In genomic region chr7:34935735-34936153, GRCh38 we compare ENCODE assay signal across 8 cellular contexts.
DNase-seq lines count a peak whose midpoint lies in the region; ATAC-seq, FAIRE-seq and TF ChIP-seq lines count a peak whose summit lies in the region.
"Not testable (repeated sequence)": the region's sequence is repeated elsewhere in the genome, so short reads cannot be mapped to it uniquely, and the experiment has no call there.

No MANE protein-coding gene starts in this region.

- not testable (repeated sequence) for H3K9me3 Mint-ChIP-seq in activated T-helper 17 cell treated with anti-CD3 and anti-CD28 coated beads, Interleukin-2, amount 50 U/mL, for 72 hours

- CTCF ChIA-PET in endothelial cell of umbilical vein (lab: Charles Lee): not testable (repeated sequence)

- POLR2A ChIA-PET in endothelial cell of umbilical vein (lab: Charles Lee): not testable (repeated sequence)

- not testable (repeated sequence) for H3K9me1 ChIP-seq in endothelial cell of umbilical vein (replicated peaks; ENCODE audit: control insufficient read depth, extremely low read depth, insufficient read depth, low read length)

- not testable (repeated sequence) for H3K27me3 Mint-ChIP-seq in activated T-helper 17 cell treated with anti-CD3 and anti-CD28 coated beads, Interleukin-2, amount 50 U/mL, for 72 hours

- dilution Hi-C loops in endothelial cell of umbilical vein (cut with MboI; ENCODE audit: extremely low pct_ligation_motif_present, low sequenced_read_pairs): not testable (repeated sequence)

- not testable (repeated sequence) for H3K4me3 Mint-ChIP-seq in activated T-helper 17 cell treated with anti-CD3 and anti-CD28 coated beads, Interleukin-2, amount 50 U/mL, for 72 hours

- DNase-seq in GM12892 (ENCODE audit: insufficient read length): not testable (repeated sequence)
- DNase-seq in NB4 (ENCODE audit: low read depth) (peak; percentile 28), endothelial cell of umbilical vein (ENCODE audit: low read depth, low spot score) (peak; percentile 40), pulmonary artery endothelial cell (ENCODE audit: low read depth, low spot score) (peak; percentile 1)

- not testable (repeated sequence) for H3K27me3 ChIP-seq in endothelial cell of umbilical vein (ENCODE audit: control insufficient read depth in 2 of 2, insufficient read depth in 2 of 2, low read length in 2 of 2)

- not testable (repeated sequence) for H4K20me1 ChIP-seq in endothelial cell of umbilical vein (replicated peaks; ENCODE audit: control insufficient read depth, extremely low read depth, insufficient read depth, low read length)

- peaks cover 24% of the 10 kb centered on the region for H3K36me3 Mint-ChIP-seq in activated T-helper 17 cell treated with anti-CD3 and anti-CD28 coated beads, Interleukin-2, amount 50 U/mL, for 72 hours (ENCODE audit: low read depth)

- FAIRE-seq in GM12892 (lab: Jason Lieb, UNC) (peak; percentile 81), endothelial cell of umbilical vein (lab: Jason Lieb, UNC) (peak; percentile 95)

- H3K4me2 ChIP-seq in endothelial cell of umbilical vein (ENCODE audit: insufficient read depth, low read length): not testable (repeated sequence)

- H3K4me1 Mint-ChIP-seq in activated T-helper 17 cell treated with anti-CD3 and anti-CD28 coated beads, Interleukin-2, amount 50 U/mL, for 72 hours: not testable (repeated sequence)

- H2AFZ ChIP-seq in endothelial cell of umbilical vein (ENCODE audit: low read depth, low read length): not testable (repeated sequence)

- not testable (repeated sequence) for H3K9ac ChIP-seq in endothelial cell of umbilical vein (replicated peaks; ENCODE audit: extremely low read depth, insufficient read depth, low read length)

- not testable (repeated sequence) for H3K36me3 ChIP-seq in endothelial cell of umbilical vein (ENCODE audit: control insufficient read depth in 2 of 2, extremely low read depth in 1 of 2, insufficient read depth in 2 of 2, low read length in 2 of 2)

- H3K27ac ChIP-seq in endothelial cell of umbilical vein (ENCODE audit: insufficient read depth, low read depth, low read length): not testable (repeated sequence)

- BruUV-seq in endothelial cell of umbilical vein (replicated peaks; lab: Mats Ljungman, UMichigan): not testable (repeated sequence)

- ATAC-seq in GM19351 (IDR thresholded peaks at IDR 0.05; ENCODE audit: unreplicated experiment) (peak; percentile 94), HG02610 (IDR thresholded peaks at IDR 0.05; ENCODE audit: unreplicated experiment) (peak; percentile 64), HG03025 (IDR thresholded peaks at IDR 0.05; ENCODE audit: low FRiP score, unreplicated experiment) (peak; percentile 79)
- peak; percentile 96 for ATAC-seq in activated T-helper 17 cell treated with anti-CD3 and anti-CD28 coated beads, Interleukin-2, amount 50 U/mL, for 72 hours (replicated peaks)

- intact Hi-C loops in endothelial cell of umbilical vein (cut with micrococcal nuclease): not testable (repeated sequence)

- not testable (repeated sequence) for H3K4me3 ChIP-seq in NB4 (ENCODE audit: low read depth, low read length); endothelial cell of umbilical vein (replicated peaks in 1 of 3; ENCODE audit: insufficient read depth in 1 of 3, low read depth in 1 of 3, low read length in 3 of 3)

- not testable (repeated sequence) for H3K79me2 ChIP-seq in endothelial cell of umbilical vein (ENCODE audit: control insufficient read depth, insufficient read depth, low read length)

- not testable (repeated sequence) for H3K9me3 ChIP-seq in endothelial cell of umbilical vein (replicated peaks; ENCODE audit: control insufficient read depth, insufficient read depth, low read length)

- not testable (repeated sequence) for H3K27ac Mint-ChIP-seq in activated T-helper 17 cell treated with anti-CD3 and anti-CD28 coated beads, Interleukin-2, amount 50 U/mL, for 72 hours

- H3K4me1 ChIP-seq in endothelial cell of umbilical vein (ENCODE audit: control insufficient read depth, extremely low read depth, insufficient read depth, low read length): not testable (repeated sequence)

- TF ChIP-seq POLR2A in GM12892 (IDR thresholded peaks at IDR 0.05; ENCODE audit: low read depth, low read length); NB4 (IDR thresholded peaks at IDR 0.05; ENCODE audit: extremely low read depth, insufficient read length); endothelial cell of umbilical vein (IDR thresholded peaks at IDR 0.05; ENCODE audit: low read depth, low read length): not testable (repeated sequence)

- TF ChIP-seq CTCF in NB4 (IDR thresholded peaks at IDR 0.05; ENCODE audit: low read depth, low read length); endothelial cell of umbilical vein (IDR thresholded peaks at IDR 0.05; ENCODE audit: extremely low read depth in 1 of 2, insufficient read depth in 1 of 2, low read depth in 1 of 2, low read length in 2 of 2): not testable (repeated sequence)

TF ChIP-seq in endothelial cell of umbilical vein, 7 proteins besides CTCF, POLR2A, EP300 and RAD21:
- TF ChIP-seq FOS (IDR thresholded peaks at IDR 0.05; ENCODE audit: borderline replicate concordance, insufficient read depth, low read length) (peak; percentile 24), GATA2 (IDR thresholded peaks at IDR 0.05; ENCODE audit: insufficient read depth, insufficient read length, low read depth, low read length) (peak; percentile 47)
